Comparison of ENCODE assay signal across 8 cellular contexts in genomic region chr11:32584921-32585320, GRCh38. TPM values are rescaled to one million over a fixed set of nuclear protein-coding genes. Genes with fewer than 3 reads are reported as not detected.
A peak's percentile ranks its signal among the peaks of the same experiment; 100 is the strongest.
DNase-seq lines count a peak whose midpoint lies in the region; ATAC-seq and TF ChIP-seq lines count a peak whose summit lies in the region.

No MANE protein-coding gene starts in this region.

- no peak for TF ChIP-seq CTCF in Panc1 (IDR thresholded peaks at IDR 0.05)
- TF ChIP-seq CTCF in ovary (IDR thresholded peaks at IDR 0.05) = no peak

- in situ Hi-C loops in Panc1 (cut with HindIII; ENCODE audit: low pct_unique_long_range_greater_than_20kb, low sequenced_read_pairs) = no loop called here

- POLR2A ChIA-PET in Panc1 (lab: Charles Lee) = no interaction called here

- H3K27ac ChIP-seq in Panc1 (ENCODE audit: low read length) = peak overlapping the region; percentile 98
- H3K27ac ChIP-seq in ovary = no peak overlapping the region

- ATAC-seq in Panc1 (no peak), HG02885 (IDR thresholded peaks at IDR 0.05; ENCODE audit: poor library complexity, unreplicated experiment) (no peak)

- 5 to 9% (median 5%) methylated on average over 7 of the region's 7 CpGs for WGBS in ovary, 3 donors

- H3K4me1 ChIP-seq in Panc1 (ENCODE audit: control insufficient read depth, insufficient read depth, low read length) = peaks cover 20% of the 10 kb centered on the region
- no peaks in the 10 kb centered on the region for H3K4me1 ChIP-seq in ovary (ENCODE audit: insufficient read depth)

- TF ChIP-seq POLR2A in erythroblast (IDR thresholded peaks at IDR 0.05; ENCODE audit: low read length) (no peak), ovary (IDR thresholded peaks at IDR 0.05) (no peak)

- H3K9me3 ChIP-seq in Panc1 (ENCODE audit: control insufficient read depth, insufficient read depth, low read depth, low read length) (no peaks in the 10 kb centered on the region), ovary (no peaks in the 10 kb centered on the region)

- H3K4me3 ChIP-seq in Panc1 (ENCODE audit: low read depth in 2 of 2, low read length in 2 of 2) (peak overlapping the region; percentile 92 to 93), ovary (peak overlapping the region; percentile 73)

- DNase-seq in ELR (ENCODE audit: low read depth) (peak; percentile 20), Panc1 (ENCODE audit: low read depth, low spot score) (no peak), erythroblast (lab: John Stamatoyannopoulos, UW) (peak; percentile 29 to 52), ovary (no peak), NCI-H1694 (lab: John Stamatoyannopoulos, UW) (no peak), NCI-H1048 (lab: John Stamatoyannopoulos, UW) (no peak)
- no peak for DNase-seq in activated CD8-positive, alpha-beta memory T cell treated with anti-CD3 and anti-CD28 coated beads for 24 hours

- H3K36me3 ChIP-seq in Panc1 (ENCODE audit: control insufficient read depth, insufficient read depth, low read length) (peaks cover 23% of the 10 kb centered on the region), ovary (no peaks in the 10 kb centered on the region)

- no peaks in the 10 kb centered on the region for H3K27me3 ChIP-seq in Panc1 (ENCODE audit: control insufficient read depth, insufficient read depth, low read length)
- no peaks in the 10 kb centered on the region for H3K27me3 ChIP-seq in ovary

- CTCF ChIA-PET in Panc1 (lab: Charles Lee) = no interaction called here

- no peak for TF ChIP-seq EP300 in ovary (IDR thresholded peaks at IDR 0.05)

- BruUV-seq in Panc1 (replicated peaks; lab: Mats Ljungman, UMichigan) = no TSS peak

- intact Hi-C loops in Panc1 (cut with micrococcal nuclease; ENCODE audit: unreplicated experiment) = loop anchor here (2.0 kb wide), 1 partner anchor 150 kb away; the partner anchor contains the start of gene WT1
- intact Hi-C loops in ovary (cut with DNase I) = loop anchor here (5.0 to 10.0 kb wide), 2 partner anchors 150 to 1913 kb away; partner anchors contain the start of gene WT1 (in 4 of the 4)

RNA-seq across cellular contexts. Expression of gene EIF3M, which starts 1.3 kb away (rescaled TPM):
- total RNA-seq in Panc1 (2021; ENCODE audit: unreplicated experiment) = 270 TPM
- polyA plus RNA-seq in Panc1 (2012; ENCODE audit: insufficient read length) = 237 TPM
- 100 to 1,000 TPM; 273 to 571 (median 337) TPM for total RNA-seq in ovary
- 100 to 1,000 TPM; 380 to 390 TPM for polyA plus RNA-seq in ovary

Comparison
In these comparisons a context has a peak if more than half of its experiments do, and no peak if none do; other contexts are left out.
1. DNase-seq: peak in ELR (single experiment) and erythroblast (2 of 2); none in Panc1 (single experiment), ovary (0 of 5), NCI-H1694 (single experiment), activated CD8-positive, alpha-beta memory T cell treated with anti-CD3 and anti-CD28 coated beads for 24 hours (single experiment) and NCI-H1048 (single experiment).